In genomic region chr7:66740302-66740979, GRCh38 we compare ENCODE assay signal across 8 cellular contexts. TPM values are rescaled to one million over a fixed set of nuclear protein-coding genes. Genes with fewer than 3 reads are reported as not detected.
DNase-seq lines count a peak whose midpoint lies in the region; ATAC-seq and TF ChIP-seq lines count a peak whose summit lies in the region.

Gene RABGEF1 (plus strand): TSS chr7:66740733. CDS start chr7:66771900, 31,167 bp downstream.

- TF ChIP-seq CTCF in astrocyte of the cerebellum (IDR thresholded peaks at IDR 0.05; ENCODE audit: low read depth, low read length, missing control alignments) (no peak), vagina (IDR thresholded peaks at IDR 0.05) (no peak)

- no peaks in the 10 kb centered on the region for H3K36me3 ChIP-seq in rectal smooth muscle tissue (ENCODE audit: control insufficient read depth, insufficient read depth, low read length)
- no peaks in the 10 kb centered on the region for H3K36me3 ChIP-seq in vagina

- TF ChIP-seq POLR2A in vagina (IDR thresholded peaks at IDR 0.05): peak in 1 of 2 donors; percentile 74

- H3K9me3 ChIP-seq in vagina: peaks cover 3% of the 10 kb centered on the region

- in situ Hi-C loops in astrocyte of the cerebellum (cut with HindIII; ENCODE audit: low sequenced_read_pairs): no loop called here

- H3K27me3 ChIP-seq in rectal smooth muscle tissue (ENCODE audit: control insufficient read depth, insufficient read depth, low read length): no peaks in the 10 kb centered on the region
- H3K27me3 ChIP-seq in vagina: no peaks in the 10 kb centered on the region

- H3K9ac ChIP-seq in rectal smooth muscle tissue (ENCODE audit: low read length): peak within 1 kb of the TSS; percentile 93

- peak; percentile 97 to 98 for DNase-seq in NCI-H2081 (lab: John Stamatoyannopoulos, UW)
- DNase-seq in T-helper 9 cell: peak; percentile 97
- DNase-seq in astrocyte of the cerebellum (ENCODE audit: low read depth): peak; percentile 87
- DNase-seq in hepatic stellate cell (ENCODE audit: low spot score): peak; percentile 97
- DNase-seq in vagina (ENCODE audit: extremely low spot score in 2 of 2): peak in 1 of 2 donors; percentile 96

- ATAC-seq in GM18517 (IDR thresholded peaks at IDR 0.05; ENCODE audit: unreplicated experiment) (peak; percentile 79), HG03039 (IDR thresholded peaks at IDR 0.05; ENCODE audit: unreplicated experiment) (peak; percentile 81)

- peak within 1 kb of the TSS; percentile 93 for H3K4me3 ChIP-seq in astrocyte of the cerebellum (ENCODE audit: low read depth, low read length)
- H3K4me3 ChIP-seq in rectal smooth muscle tissue (ENCODE audit: low read length): peak within 1 kb of the TSS; percentile 95
- H3K4me3 ChIP-seq in vagina: peak within 1 kb of the TSS; percentile 87 to 93

- intact Hi-C loops in vagina (cut with DNase I): no loop called here

- H3K4me1 ChIP-seq in rectal smooth muscle tissue (ENCODE audit: control insufficient read depth, insufficient read depth, low read length): peaks cover 4% of the 10 kb centered on the region
- peaks cover 43% of the 10 kb centered on the region for H3K4me1 ChIP-seq in vagina

- H3K27ac ChIP-seq in rectal smooth muscle tissue (ENCODE audit: low read depth, low read length) (peak within 1 kb of the TSS; percentile 98), vagina (peak within 1 kb of the TSS; percentile 97)

RNA-seq across cellular contexts. Expression of gene RABGEF1, which starts in this region (rescaled TPM):
- total RNA-seq in vagina: 27.7 TPM
